Comparison of ENCODE assay signal across 15 cellular contexts in the genomic region with DNA sequence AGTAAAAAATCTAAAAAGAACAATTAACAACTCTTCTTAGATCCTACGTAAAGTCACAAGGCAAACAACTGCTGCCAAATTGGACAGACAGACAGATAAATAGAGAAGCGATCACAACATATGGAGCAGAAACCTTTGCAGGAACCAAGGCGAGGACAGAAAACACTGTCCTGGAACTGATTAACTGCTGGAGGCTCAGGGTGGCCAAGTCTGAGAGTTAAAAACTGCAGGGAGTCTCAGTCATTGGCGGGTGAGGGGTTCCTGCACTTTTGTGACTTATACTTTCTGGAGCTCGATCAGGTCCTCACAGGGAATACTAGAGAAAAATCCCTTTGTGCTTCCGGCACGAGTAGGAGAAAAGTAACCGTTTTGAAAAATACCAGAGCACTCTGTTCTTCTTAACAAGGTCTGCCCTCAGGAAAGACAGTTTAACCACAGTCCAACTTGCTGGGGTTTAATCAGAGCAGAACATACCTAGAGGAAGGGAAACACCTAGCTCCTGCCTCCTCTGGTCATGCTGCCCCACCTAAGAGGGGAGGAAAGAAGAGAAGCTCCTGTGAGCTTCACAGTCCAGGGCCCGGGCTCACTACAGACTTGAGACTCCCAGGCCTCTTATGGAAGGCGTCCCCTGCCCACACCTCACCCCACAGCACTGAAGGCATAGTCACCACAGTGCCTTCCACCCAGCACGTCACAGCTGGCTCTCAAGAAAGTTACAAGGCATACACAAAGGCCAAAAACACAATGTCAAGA.
DNase-seq lines count a peak whose midpoint lies in the region; ATAC-seq, FAIRE-seq and TF ChIP-seq lines count a peak whose summit lies in the region.
"Had no signal": no experiment of that assay in that cellular context is flagged by ENCODE, and none has a peak within 500 bp of the region (broad histone marks: within the 10 kb centered on the region; RNA-seq: fewer than 3 reads in every experiment).

No MANE protein-coding gene starts in this region.

- H4K5ac ChIP-seq in H1 (ENCODE audit: insufficient read length, low read depth, low read length), result no peak overlapping the region

- no peak overlapping the region for H3K14ac ChIP-seq in H1 (ENCODE audit: insufficient read length)

- H4K20me1 ChIP-seq in H1 (replicated peaks in 1 of 2; ENCODE audit: control insufficient read depth in 1 of 2, insufficient read depth in 2 of 2, low read length in 2 of 2), result peaks cover 0 to 3% of the 10 kb centered on the region in 2 experiments

- ATAC-seq in HG02840 (IDR thresholded peaks at IDR 0.05; ENCODE audit: low FRiP score, unreplicated experiment), result no peak

- H3K4me1 ChIP-seq in CD8-positive, alpha-beta memory T cell (ENCODE audit: insufficient read depth, low read length), result no peaks in the 10 kb centered on the region
- peaks cover 0 to 3% (median 0%) of the 10 kb centered on the region in 4 experiments; a peak in 3 of 7 replicates for H3K4me1 ChIP-seq in H1 (replicated peaks in 1 of 4; ENCODE audit: control insufficient read depth in 3 of 4, insufficient read depth in 4 of 4, low read length in 3 of 4)
- H3K4me1 ChIP-seq in effector memory CD4-positive, alpha-beta T cell (ENCODE audit: control insufficient read depth, insufficient read depth, low read length, poor library complexity, severe bottlenecking), result no peaks in the 10 kb centered on the region

- H3K4me1 Mint-ChIP-seq in CD8-positive, alpha-beta memory T cell, result peaks cover 36 to 78% (median 54%) of the 10 kb centered on the region in 3 donors
- H3K4me1 Mint-ChIP-seq in HFFc6 (ENCODE audit: low read depth), result peaks cover 42% of the 10 kb centered on the region
- H3K4me1 Mint-ChIP-seq in nephron progenitor cell, result peaks cover 21% of the 10 kb centered on the region

- H3K36me3 ChIP-seq in CD8-positive, alpha-beta memory T cell (ENCODE audit: insufficient read depth, low read length), result peaks cover 10% of the 10 kb centered on the region
- H3K36me3 ChIP-seq in H1 (ENCODE audit: control insufficient read depth in 2 of 4, insufficient read depth in 4 of 4, low read length in 3 of 4), result peaks cover 3 to 41% (median 12%) of the 10 kb centered on the region in 4 experiments; a peak in 6 of 8 replicates
- H3K36me3 ChIP-seq in effector memory CD4-positive, alpha-beta T cell (ENCODE audit: control insufficient read depth, insufficient read depth, low read length), result peaks cover 8% of the 10 kb centered on the region

- peaks cover 9% of the 10 kb centered on the region for H3K79me1 ChIP-seq in H1 (ENCODE audit: low read depth, low read length)

- H3K79me2 ChIP-seq in H1 (ENCODE audit: control insufficient read depth in 1 of 2, insufficient read depth in 2 of 2, low read length in 2 of 2), result peaks cover 0 to 53% of the 10 kb centered on the region in 2 experiments; a peak in 2 of 4 replicates

- no peak overlapping the region for H3K4me3 ChIP-seq in CD8-positive, alpha-beta memory T cell (ENCODE audit: low read length)
- no peak overlapping the region for H3K4me3 ChIP-seq in H1 (ENCODE audit: extremely low read depth in 1 of 4, insufficient read depth in 2 of 4, low read depth in 3 of 4, low read length in 4 of 4)
- no peak overlapping the region for H3K4me3 ChIP-seq in effector memory CD4-positive, alpha-beta T cell (ENCODE audit: insufficient read depth, low read depth, low read length, poor library complexity, severe bottlenecking)
- H3K4me3 ChIP-seq: PC-9, sigmoid colon had no signal

- peak overlapping the region; percentile 0 to 86 (median 60) for H3K27ac Mint-ChIP-seq in CD8-positive, alpha-beta memory T cell
- H3K27ac Mint-ChIP-seq in HFFc6 (peak overlapping the region; percentile 32; the same call in 1 of the 2 replicates), nephron progenitor cell (peak overlapping the region; percentile 87)
- H3K27ac Mint-ChIP-seq: stimulated activated naive CD8-positive, alpha-beta T cell treated with anti-CD3 and anti-CD28 coated beads, Interleukin-15, Interleukin-2, amounts not matched to agents 100 ng/mL and 50 ng/mL, for 24 hours had no signal

- no peak overlapping the region for H3K56ac ChIP-seq in H1 (replicated peaks; ENCODE audit: insufficient read length, low read depth, low read length)

- no peak overlapping the region for H3K23ac ChIP-seq in H1 (ENCODE audit: insufficient read length)

- no peak overlapping the region for H2BK20ac ChIP-seq in H1 (ENCODE audit: low read length)

- H3K4me2 ChIP-seq in H1 (ENCODE audit: insufficient read depth in 1 of 2, low read depth in 2 of 2, low read length in 2 of 2), result no peak overlapping the region
- H3K4me2 ChIP-seq: PC-9 had no signal

- WGBS in H1 (ENCODE audit: extremely low coverage in 1 of 2, insufficient coverage in 1 of 2, insufficient read length in 1 of 2, insufficient replicate concordance in 2 of 2, low coverage in 1 of 2, low lambda C conversion rate in 2 of 2, missing lambda C conversion rate in 1 of 2), 2 experiments, result 85% methylated on average over 11 of the region's 11 CpGs; no CpG with 5 or more reads in 1 of the 2 experiments

- H3K9me3 Mint-ChIP-seq in CD8-positive, alpha-beta memory T cell, result no peaks in the 10 kb centered on the region
- no peaks in the 10 kb centered on the region; the same call in 1 of the 2 replicates for H3K9me3 Mint-ChIP-seq in HFFc6
- peaks cover 25% of the 10 kb centered on the region for H3K9me3 Mint-ChIP-seq in nephron progenitor cell
- H3K9me3 Mint-ChIP-seq: stimulated activated naive CD8-positive, alpha-beta T cell treated with anti-CD3 and anti-CD28 coated beads, Interleukin-15, Interleukin-2, amounts not matched to agents 100 ng/mL and 50 ng/mL, for 24 hours had no signal

- H2BK5ac ChIP-seq in H1 (ENCODE audit: low read depth, low read length), result no peak overlapping the region

- H3K36me3 Mint-ChIP-seq in CD8-positive, alpha-beta memory T cell, result peaks cover 0 to 88% (median 26%) of the 10 kb centered on the region in 3 donors
- H3K36me3 Mint-ChIP-seq in HFFc6 (ENCODE audit: low read depth) (peaks cover 84% of the 10 kb centered on the region), nephron progenitor cell (ENCODE audit: low read depth) (peaks cover 95% of the 10 kb centered on the region)

- no peak overlapping the region for H3K18ac ChIP-seq in H1 (ENCODE audit: extremely low read depth, low read length)

- H3K9ac ChIP-seq in H1 (replicated peaks in 1 of 4; ENCODE audit: extremely low read depth in 1 of 4, low read depth in 3 of 4, low read length in 3 of 4), result no peak overlapping the region; a peak in 1 of 7 replicates

- no peaks in the 10 kb centered on the region for H3K9me3 ChIP-seq in CD8-positive, alpha-beta memory T cell (ENCODE audit: low read length)
- no peaks in the 10 kb centered on the region; a peak in 1 of 4 replicates for H3K9me3 ChIP-seq in H1 (ENCODE audit: insufficient read depth in 2 of 2, low read depth in 1 of 2, low read length in 1 of 2)
- no peaks in the 10 kb centered on the region for H3K9me3 ChIP-seq in effector memory CD4-positive, alpha-beta T cell (ENCODE audit: control insufficient read depth, low read length)
- H3K9me3 ChIP-seq: sigmoid colon had no signal

- no peak for TF ChIP-seq RAD21 in H1 (IDR thresholded peaks at IDR 0.05 in 1 of 2, conservative IDR thresholded peaks at IDR 0.05 in 1 of 2; ENCODE audit: low read depth in 2 of 2, low read length in 2 of 2)

- no peaks in the 10 kb centered on the region for H3K23me2 ChIP-seq in H1 (ENCODE audit: low read depth, low read length)

- no peak for DNase-seq in CD8-positive, alpha-beta memory T cell
- DNase-seq in HFFc6 (no peak), H1 (ENCODE audit: low read depth in 1 of 2, low spot score in 2 of 2) (no peak), nephron progenitor cell (no peak), NCI-H1092 (lab: John Stamatoyannopoulos, UW) (no peak)
- no peak for DNase-seq in effector memory CD4-positive, alpha-beta T cell
- DNase-seq: activated CD4-positive, CD25-positive, alpha-beta regulatory T cell treated with anti-CD3 and anti-CD28 coated beads, Interleukin-2, amount 50 U/mL, for 72 hours; activated effector memory CD4-positive, alpha-beta T cell treated with Interleukin-2 at 50 U/mL for 16 hours; GDM1; NCI-H1417; PC-9; sigmoid colon had no signal

- TF ChIP-seq CTCF in HFFc6 (IDR thresholded peaks at IDR 0.05) (no peak), H1 (IDR thresholded peaks at IDR 0.05; ENCODE audit: control extremely low read depth in 1 of 3, insufficient read depth in 1 of 3, low read depth in 1 of 3, low read length in 3 of 3) (no peak), nephron progenitor cell (IDR thresholded peaks at IDR 0.05) (no peak)

- TF ChIP-seq POLR2A in H1 (IDR thresholded peaks at IDR 0.05; ENCODE audit: control extremely low read depth in 1 of 2, low read depth in 2 of 2, low read length in 2 of 2), result no peak

- H2AFZ ChIP-seq in H1 (ENCODE audit: low read length), result no peak overlapping the region
- H2AFZ ChIP-seq: PC-9 had no signal

- H2BK12ac ChIP-seq in H1 (ENCODE audit: low read depth, low read length), result no peak overlapping the region

- CTCF ChIA-PET in CD8-positive, alpha-beta memory T cell (lab: Charles Lee), result no interaction called here
- CTCF ChIA-PET in H1 (lab: Charles Lee; ENCODE audit: partially characterized antibody), result interaction anchor here (1.2 kb wide), 1 partner anchor 8 kb away, joined by 3 read pairs; no protein-coding TSS in a partner anchor

- no peaks in the 10 kb centered on the region for H3K27me3 Mint-ChIP-seq in CD8-positive, alpha-beta memory T cell
- H3K27me3 Mint-ChIP-seq in HFFc6 (ENCODE audit: insufficient read depth), result no peaks in the 10 kb centered on the region; the same call in 1 of the 2 replicates
- no peaks in the 10 kb centered on the region for H3K27me3 Mint-ChIP-seq in nephron progenitor cell (ENCODE audit: low read depth, poor library complexity)
- H3K27me3 Mint-ChIP-seq: stimulated activated naive CD8-positive, alpha-beta T cell treated with anti-CD3 and anti-CD28 coated beads, Interleukin-15, Interleukin-2, amounts not matched to agents 100 ng/mL and 50 ng/mL, for 24 hours had no signal

- TF ChIP-seq EP300 in H1 (IDR thresholded peaks at IDR 0.05; ENCODE audit: borderline replicate concordance in 1 of 2, low read depth in 2 of 2, low read length in 2 of 2), result no peak

- H2BK15ac ChIP-seq in H1 (ENCODE audit: low read length), result no peak overlapping the region

- H4K91ac ChIP-seq in H1 (replicated peaks; ENCODE audit: insufficient read length, low read length), result no peak overlapping the region

- no peak overlapping the region for H2AK5ac ChIP-seq in H1 (ENCODE audit: low read depth, low read length)

- H2BK120ac ChIP-seq in H1 (replicated peaks; ENCODE audit: low read depth, low read length), result no peak overlapping the region

- POLR2A ChIA-PET in CD8-positive, alpha-beta memory T cell (lab: Charles Lee), result no interaction called here
- POLR2A ChIA-PET in H1 (lab: Charles Lee; ENCODE audit: partially characterized antibody), result interaction anchor here (1.0 to 1.5 kb wide), 2 partner anchors 11 to 13 kb away, joined by 3 to 5 read pairs; no protein-coding TSS in a partner anchor

- H3K4me3 Mint-ChIP-seq in CD8-positive, alpha-beta memory T cell, result peak overlapping the region in 1 of 7 donors; percentile 44
- H3K4me3 Mint-ChIP-seq in HFFc6 (no peak overlapping the region), nephron progenitor cell (no peak overlapping the region)
- H3K4me3 Mint-ChIP-seq: stimulated activated naive CD8-positive, alpha-beta T cell treated with anti-CD3 and anti-CD28 coated beads, Interleukin-15, Interleukin-2, amounts not matched to agents 100 ng/mL and 50 ng/mL, for 24 hours had no signal

- peak overlapping the region; percentile 31; the same call in 1 of the 2 replicates for H4K8ac ChIP-seq in H1 (ENCODE audit: extremely low read depth, insufficient read depth, low read length)

- H3K27ac ChIP-seq in CD8-positive, alpha-beta memory T cell (ENCODE audit: low read depth, low read length), result no peak overlapping the region
- H3K27ac ChIP-seq in H1 (ENCODE audit: low read depth, low read length), result no peak overlapping the region
- H3K27ac ChIP-seq in effector memory CD4-positive, alpha-beta T cell (ENCODE audit: insufficient read depth, low read length, poor library complexity, severe bottlenecking), result no peak overlapping the region
- H3K27ac ChIP-seq: PC-9 had no signal

- H3K27me3 ChIP-seq in CD8-positive, alpha-beta memory T cell (ENCODE audit: insufficient read depth, low read length, poor library complexity, severe bottlenecking), result no peaks in the 10 kb centered on the region
- no peaks in the 10 kb centered on the region for H3K27me3 ChIP-seq in H1 (replicated peaks in 1 of 4; ENCODE audit: control insufficient read depth in 3 of 4, extremely low read depth in 1 of 4, insufficient read depth in 3 of 4, low read length in 3 of 4)
- no peaks in the 10 kb centered on the region for H3K27me3 ChIP-seq in effector memory CD4-positive, alpha-beta T cell (replicated peaks; ENCODE audit: control insufficient read depth, insufficient read depth, low read length, poor library complexity, severe bottlenecking)
- H3K27me3 ChIP-seq: sigmoid colon had no signal

- no peak for FAIRE-seq in H1 (lab: Jason Lieb, UNC)
- FAIRE-seq: bronchial epithelial cell had no signal

- no peak overlapping the region for H3K4ac ChIP-seq in H1 (replicated peaks; ENCODE audit: insufficient read length, low read depth, low read length)

Comparison
In these comparisons a context has a peak if more than half of its experiments do, and no peak if none do; other contexts are left out.
1. H3K27ac Mint-ChIP-seq: peak in every context shown above with its lines; median percentile 87 in nephron progenitor cell; 60 in CD8-positive, alpha-beta memory T cell; 32 in HFFc6.